ENCODE assay signal across 11 cellular contexts in the genomic region with DNA sequence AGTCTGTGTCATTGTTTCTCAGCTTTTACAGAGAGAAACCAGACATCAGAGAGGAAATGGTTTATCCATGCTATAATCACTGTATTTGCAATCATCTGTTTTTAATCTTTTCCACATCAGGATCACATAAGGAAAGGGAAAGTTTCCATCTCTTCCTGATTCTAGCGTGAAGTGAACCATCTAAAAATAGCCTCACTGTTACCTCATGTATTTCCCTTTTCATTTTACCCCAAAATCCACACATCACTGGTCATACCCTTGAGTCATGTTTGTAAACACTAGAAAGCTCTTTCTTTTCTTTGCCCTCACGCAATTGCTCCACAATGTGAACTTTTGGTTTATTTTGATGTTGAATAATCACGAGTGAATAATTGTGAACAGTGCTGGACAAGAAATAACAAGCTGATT.
DNase-seq lines count a peak whose midpoint lies in the region; ATAC-seq, FAIRE-seq and TF ChIP-seq lines count a peak whose summit lies in the region.
"Had no signal": no experiment of that assay in that cellular context is flagged by ENCODE, and none has a peak within 500 bp of the region (broad histone marks: within the 10 kb centered on the region; RNA-seq: fewer than 3 reads in every experiment).

No MANE protein-coding gene starts in this region.

- H3K4me2 ChIP-seq in hepatocyte (peak overlapping the region; percentile 7), HepG2 (ENCODE audit: low read depth, low read length) (no peak overlapping the region)

- DNase-seq in H4 (ENCODE audit: low spot score) (peak; percentile 87), adipocyte (ENCODE audit: low read depth) (peak; percentile 97), hepatocyte (ENCODE audit: low spot score) (peak; percentile 31), NCI-H1930 (lab: John Stamatoyannopoulos, UW) (no peak), HepG2 (ENCODE audit: low spot score) (no peak)
- DNase-seq: activated CD4-positive, alpha-beta T cell treated with anti-CD3 and anti-CD28 coated beads for 1 hour; activated naive CD8-positive, alpha-beta T cell treated with anti-CD3 and anti-CD28 coated beads for 36 hours; gastrocnemius medialis; naive B cell had no signal

- ATAC-seq in GM21360 (IDR thresholded peaks at IDR 0.05; ENCODE audit: unreplicated experiment) (no peak), HepG2 (no peak)

- CTCF ChIA-PET in HepG2 (lab: Yijun Ruan, JAX; ENCODE audit: low intra/inter-chr PET ratio, low total read pairs) = no interaction called here

- H4K20me1 ChIP-seq in hepatocyte (ENCODE audit: insufficient read depth, poor library complexity, severe bottlenecking) (no peaks in the 10 kb centered on the region), HepG2 (ENCODE audit: insufficient read depth, low read length) (no peaks in the 10 kb centered on the region)

- WGBS in hepatocyte (ENCODE audit: low lambda C conversion rate, missing lambda C conversion rate) = 46% methylated on average over 3 of the region's 3 CpGs
- 14% methylated on average over 3 of the region's 3 CpGs for WGBS in urinary bladder
- 2% methylated on average over 3 of the region's 3 CpGs for WGBS in HepG2 (ENCODE audit: low lambda C conversion rate)

- no peak for FAIRE-seq in HepG2 (lab: Jason Lieb, UNC)

- H3K27me3 ChIP-seq in adipocyte (replicated peaks; ENCODE audit: control insufficient read depth, insufficient read depth, low read length) (no peaks in the 10 kb centered on the region), hepatocyte (no peaks in the 10 kb centered on the region), HepG2 (ENCODE audit: control insufficient read depth in 1 of 2, insufficient read depth in 2 of 2, low read length in 2 of 2) (no peaks in the 10 kb centered on the region)
- H3K27me3 ChIP-seq: gastrocnemius medialis had no signal

- H2AFZ ChIP-seq in hepatocyte (no peak overlapping the region), HepG2 (ENCODE audit: low read length) (no peak overlapping the region)

- H3K9me2 ChIP-seq in hepatocyte (replicated peaks; ENCODE audit: insufficient read depth) = no peaks in the 10 kb centered on the region

- POLR2A ChIA-PET in HepG2 (lab: Yijun Ruan, JAX) = no interaction called here

- H3K36me3 ChIP-seq in adipocyte (ENCODE audit: control insufficient read depth, insufficient read depth, low read length, severe bottlenecking) = no peaks in the 10 kb centered on the region
- no peaks in the 10 kb centered on the region for H3K36me3 ChIP-seq in hepatocyte (replicated peaks; ENCODE audit: insufficient read depth, low read depth)
- H3K36me3 ChIP-seq in urinary bladder (ENCODE audit: insufficient read depth) = peaks cover 1% of the 10 kb centered on the region
- no peaks in the 10 kb centered on the region for H3K36me3 ChIP-seq in HepG2 (replicated peaks in 1 of 2; ENCODE audit: control insufficient read depth in 1 of 2, insufficient read depth in 2 of 2, low read length in 2 of 2)
- H3K36me3 ChIP-seq: gastrocnemius medialis had no signal

- peak overlapping the region; percentile 72 for H3K27ac ChIP-seq in hepatocyte
- H3K27ac ChIP-seq in urinary bladder (ENCODE audit: low read depth) = peak overlapping the region; percentile 50
- H3K27ac ChIP-seq in HepG2 (ENCODE audit: extremely low read length, insufficient read depth, low read length) = no peak overlapping the region
- H3K27ac ChIP-seq: gastrocnemius medialis had no signal

- peaks cover 14% of the 10 kb centered on the region for H3K4me1 ChIP-seq in adipocyte (ENCODE audit: control insufficient read depth, insufficient read depth, low read length)
- peaks cover 10% of the 10 kb centered on the region for H3K4me1 ChIP-seq in hepatocyte (ENCODE audit: insufficient read depth)
- no peaks in the 10 kb centered on the region for H3K4me1 ChIP-seq in urinary bladder (ENCODE audit: insufficient read depth)
- H3K4me1 ChIP-seq in HepG2 (ENCODE audit: insufficient read depth, low read length) = no peaks in the 10 kb centered on the region
- H3K4me1 ChIP-seq: gastrocnemius medialis had no signal

- no peaks in the 10 kb centered on the region for H3K79me2 ChIP-seq in hepatocyte
- H3K79me2 ChIP-seq in HepG2 (ENCODE audit: insufficient read depth, low read length) = no peaks in the 10 kb centered on the region

- no TSS peak for BruUV-seq in HepG2 (replicated peaks; lab: Mats Ljungman, UMichigan)

- no peak for TF ChIP-seq RAD21 in HepG2 (CRISPR knock-in tag; IDR thresholded peaks at IDR 0.05)

- no peak for TF ChIP-seq EP300 in HepG2 (IDR thresholded peaks at IDR 0.05; ENCODE audit: low read depth in 2 of 2, low read length in 2 of 2)
- TF ChIP-seq EP300 in HepG2 (CRISPR knock-in tag; IDR thresholded peaks at IDR 0.05; ENCODE audit: borderline replicate concordance) = no peak

- in situ Hi-C loops in HepG2 (cut with HindIII; ENCODE audit: extremely low pct_ligation_motif_present, low pct_unique_long_range_greater_than_20kb) = no loop called here

- H3K4me3 ChIP-seq in adipocyte (ENCODE audit: low read length) (peak overlapping the region; percentile 69), hepatocyte (no peak overlapping the region), urinary bladder (ENCODE audit: low read depth, low read length) (no peak overlapping the region), HepG2 (replicated peaks in 1 of 3; ENCODE audit: insufficient read depth in 1 of 3, low read depth in 2 of 3, low read length in 3 of 3) (no peak overlapping the region)
- H3K4me3 ChIP-seq: gastrocnemius medialis had no signal

- TF ChIP-seq CTCF in hepatocyte (IDR thresholded peaks at IDR 0.05; ENCODE audit: poor library complexity) (no peak), HepG2 (CRISPR knock-in tag; IDR thresholded peaks at IDR 0.05) (no peak)

- intact Hi-C loops in HepG2 (cut with micrococcal nuclease; ENCODE audit: unreplicated experiment) = no loop called here

- no peaks in the 10 kb centered on the region for H3K9me3 ChIP-seq in adipocyte (ENCODE audit: control insufficient read depth, low read length)
- H3K9me3 ChIP-seq in hepatocyte (ENCODE audit: low read depth) = no peaks in the 10 kb centered on the region
- H3K9me3 ChIP-seq in HepG2 (ENCODE audit: low read length) = no peaks in the 10 kb centered on the region
- H3K9me3 ChIP-seq: gastrocnemius medialis had no signal

- H3K9ac ChIP-seq in adipocyte (ENCODE audit: low read length) = peak overlapping the region; percentile 23
- no peak overlapping the region for H3K9ac ChIP-seq in HepG2 (ENCODE audit: insufficient read depth, low read depth, low read length)

- TF ChIP-seq POLR2A in HepG2 (IDR thresholded peaks at IDR 0.05; ENCODE audit: insufficient read depth in 1 of 2, low read depth in 2 of 2, low read length in 2 of 2) = no peak

TF ChIP-seq in HepG2, 621 proteins besides CTCF, POLR2A, EP300 and RAD21:
- TF ChIP-seq, protein P1, sequence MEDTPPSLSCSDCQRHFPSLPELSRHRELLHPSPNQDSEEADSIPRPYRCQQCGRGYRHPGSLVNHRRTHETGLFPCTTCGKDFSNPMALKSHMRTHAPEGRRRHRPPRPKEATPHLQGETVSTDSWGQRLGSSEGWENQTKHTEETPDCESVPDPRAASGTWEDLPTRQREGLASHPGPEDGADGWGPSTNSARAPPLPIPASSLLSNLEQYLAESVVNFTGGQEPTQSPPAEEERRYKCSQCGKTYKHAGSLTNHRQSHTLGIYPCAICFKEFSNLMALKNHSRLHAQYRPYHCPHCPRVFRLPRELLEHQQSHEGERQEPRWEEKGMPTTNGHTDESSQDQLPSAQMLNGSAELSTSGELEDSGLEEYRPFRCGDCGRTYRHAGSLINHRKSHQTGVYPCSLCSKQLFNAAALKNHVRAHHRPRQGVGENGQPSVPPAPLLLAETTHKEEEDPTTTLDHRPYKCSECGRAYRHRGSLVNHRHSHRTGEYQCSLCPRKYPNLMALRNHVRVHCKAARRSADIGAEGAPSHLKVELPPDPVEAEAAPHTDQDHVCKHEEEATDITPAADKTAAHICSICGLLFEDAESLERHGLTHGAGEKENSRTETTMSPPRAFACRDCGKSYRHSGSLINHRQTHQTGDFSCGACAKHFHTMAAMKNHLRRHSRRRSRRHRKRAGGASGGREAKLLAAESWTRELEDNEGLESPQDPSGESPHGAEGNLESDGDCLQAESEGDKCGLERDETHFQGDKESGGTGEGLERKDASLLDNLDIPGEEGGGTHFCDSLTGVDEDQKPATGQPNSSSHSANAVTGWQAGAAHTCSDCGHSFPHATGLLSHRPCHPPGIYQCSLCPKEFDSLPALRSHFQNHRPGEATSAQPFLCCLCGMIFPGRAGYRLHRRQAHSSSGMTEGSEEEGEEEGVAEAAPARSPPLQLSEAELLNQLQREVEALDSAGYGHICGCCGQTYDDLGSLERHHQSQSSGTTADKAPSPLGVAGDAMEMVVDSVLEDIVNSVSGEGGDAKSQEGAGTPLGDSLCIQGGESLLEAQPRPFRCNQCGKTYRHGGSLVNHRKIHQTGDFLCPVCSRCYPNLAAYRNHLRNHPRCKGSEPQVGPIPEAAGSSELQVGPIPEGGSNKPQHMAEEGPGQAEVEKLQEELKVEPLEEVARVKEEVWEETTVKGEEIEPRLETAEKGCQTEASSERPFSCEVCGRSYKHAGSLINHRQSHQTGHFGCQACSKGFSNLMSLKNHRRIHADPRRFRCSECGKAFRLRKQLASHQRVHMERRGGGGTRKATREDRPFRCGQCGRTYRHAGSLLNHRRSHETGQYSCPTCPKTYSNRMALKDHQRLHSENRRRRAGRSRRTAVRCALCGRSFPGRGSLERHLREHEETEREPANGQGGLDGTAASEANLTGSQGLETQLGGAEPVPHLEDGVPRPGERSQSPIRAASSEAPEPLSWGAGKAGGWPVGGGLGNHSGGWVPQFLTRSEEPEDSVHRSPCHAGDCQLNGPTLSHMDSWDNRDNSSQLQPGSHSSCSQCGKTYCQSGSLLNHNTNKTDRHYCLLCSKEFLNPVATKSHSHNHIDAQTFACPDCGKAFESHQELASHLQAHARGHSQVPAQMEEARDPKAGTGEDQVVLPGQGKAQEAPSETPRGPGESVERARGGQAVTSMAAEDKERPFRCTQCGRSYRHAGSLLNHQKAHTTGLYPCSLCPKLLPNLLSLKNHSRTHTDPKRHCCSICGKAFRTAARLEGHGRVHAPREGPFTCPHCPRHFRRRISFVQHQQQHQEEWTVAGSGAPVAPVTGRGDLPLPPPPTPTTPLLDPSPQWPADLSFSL (CRISPR knock-in tag; IDR thresholded peaks at IDR 0.05) = no peak

Comparison
In these comparisons a context has a peak if more than half of its experiments do, and no peak if none do; other contexts are left out.
1. DNase-seq: peak in H4 (single experiment), adipocyte (single experiment) and hepatocyte (single experiment); none in NCI-H1930 (0 of 2) and HepG2 (single experiment).